In genomic region chr2:136243638-136244557, GRCh38 we compare ENCODE assay signal across 22 cellular contexts.
A peak's percentile ranks its signal among the peaks of the same experiment; 100 is the strongest.
DNase-seq lines count a peak whose midpoint lies in the region; ATAC-seq, FAIRE-seq and TF ChIP-seq lines count a peak whose summit lies in the region.
"Had no signal": no experiment of that assay in that cellular context is flagged by ENCODE, and none has a peak within 500 bp of the region (broad histone marks: within the 10 kb centered on the region; RNA-seq: fewer than 3 reads in every experiment).

No MANE protein-coding gene starts in this region.

- H3K27ac ChIP-seq in BLaER1: peak overlapping the region; percentile 90
- no peak overlapping the region for H3K27ac ChIP-seq in DOHH2 (ENCODE audit: low read depth, low read length)
- H3K27ac ChIP-seq in GM12878 (ENCODE audit: control insufficient read depth, insufficient read depth): no peak overlapping the region
- H3K27ac ChIP-seq in MM.1S (ENCODE audit: low read length): no peak overlapping the region
- no peak overlapping the region for H3K27ac ChIP-seq in hepatocyte

- peaks cover 100% of the 10 kb centered on the region for H3K4me1 ChIP-seq in BLaER1
- peaks cover 98% of the 10 kb centered on the region for H3K4me1 ChIP-seq in DOHH2 (ENCODE audit: control insufficient read depth, low read length)
- peaks cover 11% of the 10 kb centered on the region for H3K4me1 ChIP-seq in GM12878 (ENCODE audit: control insufficient read depth, insufficient read depth, low read length)
- peaks cover 7% of the 10 kb centered on the region for H3K4me1 ChIP-seq in MM.1S (ENCODE audit: low read length)
- no peaks in the 10 kb centered on the region for H3K4me1 ChIP-seq in hepatocyte (ENCODE audit: insufficient read depth)
- H3K4me1 ChIP-seq: HAP-1 had no signal

- peaks cover 21% of the 10 kb centered on the region for H3F3A ChIP-seq in DOHH2 (ENCODE audit: control insufficient read depth, insufficient read depth)
- no peaks in the 10 kb centered on the region for H3F3A ChIP-seq in MM.1S (ENCODE audit: insufficient read depth, low read length)

- peak overlapping the region; percentile 92 to 94 for H3K27ac Mint-ChIP-seq in natural killer cell treated with Interleukin-12 subunit alpha and Interleukin-12 subunit beta and Interleukin-15 and Interleukin-18, amount 100 ng/mL, for 72 hours
- H3K27ac Mint-ChIP-seq: activated naive CD4-positive, alpha-beta T cell treated with anti-CD3 and anti-CD28 coated beads, Interleukin-2, amount 10 ng/mL, durations not matched to agents 7 days and 5 days had no signal

- no peaks in the 10 kb centered on the region for H3K36me3 Mint-ChIP-seq in natural killer cell treated with Interleukin-12 subunit alpha and Interleukin-12 subunit beta and Interleukin-15 and Interleukin-18, amount 100 ng/mL, for 72 hours

- BruUV-seq in GM12878 (replicated peaks; lab: Mats Ljungman, UMichigan): no TSS peak

- CTCF ChIA-PET in GM12878 (lab: Yijun Ruan, JAX): no interaction called here

- no peak for DNase-seq in GM12878 (ENCODE audit: low read depth, low spot score)
- no peak for DNase-seq in natural killer cell treated with Interleukin-12 subunit alpha and Interleukin-12 subunit beta and Interleukin-15 and Interleukin-18, amount 100 ng/mL, for 72 hours (ENCODE audit: low spot score)
- DNase-seq in MM.1S: no peak
- DNase-seq in HuH-7 (ENCODE audit: low spot score): no peak
- DNase-seq in hepatocyte (ENCODE audit: low spot score): no peak
- no peak for DNase-seq in SIG-M5 (lab: John Stamatoyannopoulos, UW)
- DNase-seq: activated CD4-positive, alpha-beta T cell treated with anti-CD3 and anti-CD28 coated beads, Interleukin-2, amount 50 U/mL, for 1 hour; activated naive CD4-positive, alpha-beta T cell treated with anti-CD3 and anti-CD28 coated beads, Interleukin-2, amount 10 ng/mL, durations not matched to agents 7 days and 5 days; activated T-cell treated with anti-CD3 and anti-CD28 coated beads for 4 hours; effector CD4-positive, alpha-beta T cell; KG1; kidney glomerular epithelial cell; NCI-H1092 treated with DMSO at 0.1 percent for 48 hours; NCI-H2029; RPMI8226; stimulated activated CD4-positive, alpha-beta T cell treated with anti-CD3 and anti-CD28 coated beads, Interleukin-4, amount 100 ng/mL, for 4 hours had no signal

- peaks cover 33 to 35% of the 10 kb centered on the region in 2 donors for H3K4me1 Mint-ChIP-seq in natural killer cell treated with Interleukin-12 subunit alpha and Interleukin-12 subunit beta and Interleukin-15 and Interleukin-18, amount 100 ng/mL, for 72 hours (ENCODE audit: low read depth in 2 of 2)

- H3K36me3 ChIP-seq in BLaER1 (no peaks in the 10 kb centered on the region), DOHH2 (ENCODE audit: control insufficient read depth, low read length) (peaks cover 12% of the 10 kb centered on the region), GM12878 (ENCODE audit: control insufficient read depth in 2 of 2, insufficient read depth in 2 of 2, low read length in 1 of 2) (no peaks in the 10 kb centered on the region), MM.1S (replicated peaks; ENCODE audit: insufficient read depth, low read length) (no peaks in the 10 kb centered on the region), hepatocyte (replicated peaks; ENCODE audit: insufficient read depth, low read depth) (no peaks in the 10 kb centered on the region)
- H3K36me3 ChIP-seq: HAP-1 had no signal

- POLR2A ChIA-PET in GM12878 (lab: Charles Lee): interaction anchor here (0.6 to 5.9 kb wide), 3 partner anchors 12 to 76 kb away, joined by 5 to 47 read pairs (median 27); no protein-coding TSS in a partner anchor

- H4K20me1 ChIP-seq in BLaER1: no peaks in the 10 kb centered on the region
- no peaks in the 10 kb centered on the region for H4K20me1 ChIP-seq in DOHH2 (ENCODE audit: control insufficient read depth, insufficient read depth, low read depth, low read length)
- H4K20me1 ChIP-seq in GM12878 (ENCODE audit: control insufficient read depth, insufficient read depth): no peaks in the 10 kb centered on the region
- H4K20me1 ChIP-seq in MM.1S (ENCODE audit: insufficient read depth, low read length): no peaks in the 10 kb centered on the region
- H4K20me1 ChIP-seq in hepatocyte (ENCODE audit: insufficient read depth, poor library complexity, severe bottlenecking): no peaks in the 10 kb centered on the region

- no peaks in the 10 kb centered on the region for H3K27me3 ChIP-seq in BLaER1
- no peaks in the 10 kb centered on the region for H3K27me3 ChIP-seq in DOHH2 (ENCODE audit: control insufficient read depth, low read length)
- 0 out of 4 replicates have a peak, but pooled peaks cover 0 to 2% of the 10 kb centered on the region in 2 experiments for H3K27me3 ChIP-seq in GM12878 (replicated peaks in 1 of 2; ENCODE audit: control insufficient read depth in 2 of 2, insufficient read depth in 2 of 2, low read length in 1 of 2)
- H3K27me3 ChIP-seq in MM.1S (replicated peaks; ENCODE audit: insufficient read depth, low read length): no peaks in the 10 kb centered on the region
- no peaks in the 10 kb centered on the region for H3K27me3 ChIP-seq in hepatocyte

- H3K79me2 ChIP-seq in DOHH2 (ENCODE audit: control insufficient read depth, low read length) (no peaks in the 10 kb centered on the region), GM12878 (ENCODE audit: control insufficient read depth, insufficient read depth, low read length) (no peaks in the 10 kb centered on the region), MM.1S (ENCODE audit: low read length) (no peaks in the 10 kb centered on the region), hepatocyte (no peaks in the 10 kb centered on the region)

- H3K9me3 Mint-ChIP-seq in natural killer cell treated with Interleukin-12 subunit alpha and Interleukin-12 subunit beta and Interleukin-15 and Interleukin-18, amount 100 ng/mL, for 72 hours: no peaks in the 10 kb centered on the region
- H3K9me3 Mint-ChIP-seq: activated naive CD4-positive, alpha-beta T cell treated with anti-CD3 and anti-CD28 coated beads, Interleukin-2, amount 10 ng/mL, durations not matched to agents 7 days and 5 days had no signal

- H3K27me3 Mint-ChIP-seq in natural killer cell treated with Interleukin-12 subunit alpha and Interleukin-12 subunit beta and Interleukin-15 and Interleukin-18, amount 100 ng/mL, for 72 hours: no peaks in the 10 kb centered on the region

- H2AFZ ChIP-seq in GM12878 (ENCODE audit: control insufficient read depth, low read depth, low read length): no peak overlapping the region
- H2AFZ ChIP-seq in MM.1S (ENCODE audit: low read length): no peak overlapping the region
- H2AFZ ChIP-seq in hepatocyte: no peak overlapping the region

- TF ChIP-seq CTCF in DOHH2 (IDR thresholded peaks at IDR 0.05; ENCODE audit: low read depth, low read length, poor library complexity, severe bottlenecking) (no peak), GM12878 (IDR thresholded peaks at IDR 0.05 in 2 of 3, conservative IDR thresholded peaks at IDR 0.05 in 1 of 3; ENCODE audit: control insufficient read depth in 2 of 3, extremely low read depth in 1 of 3, insufficient read depth in 1 of 3, low read depth in 3 of 3, low read length in 3 of 3) (no peak), MM.1S (IDR thresholded peaks at IDR 0.05; ENCODE audit: low read length) (no peak), hepatocyte (IDR thresholded peaks at IDR 0.05; ENCODE audit: poor library complexity) (no peak)

- RAD21 ChIA-PET in GM12878 (lab: Charles Lee; ENCODE audit: unreplicated experiment): interaction anchor here (1.0 to 6.6 kb wide), 7 partner anchors 12 to 309 kb away, joined by 3 to 57 read pairs (median 3); no protein-coding TSS in a partner anchor

- no peak for TF ChIP-seq EP300 in GM12878 (IDR thresholded peaks at IDR 0.05; ENCODE audit: borderline replicate concordance in 1 of 2, control insufficient read depth in 1 of 2, low read depth in 2 of 2, low read length in 2 of 2)

- 0 out of 2 replicates have a peak overlapping the region, but pooled peaks have one; percentile 26 for H3K9ac ChIP-seq in BLaER1
- H3K9ac ChIP-seq in GM12878 (ENCODE audit: control insufficient read depth, insufficient read depth, low read length): no peak overlapping the region
- H3K9ac ChIP-seq in MM.1S (ENCODE audit: low read length): no peak overlapping the region

- H3K4me3 ChIP-seq in BLaER1 (no peak overlapping the region), DOHH2 (ENCODE audit: low read length) (no peak overlapping the region), GM12878 (no peak overlapping the region), MM.1S (ENCODE audit: low read length) (no peak overlapping the region), hepatocyte (no peak overlapping the region)
- H3K4me3 ChIP-seq: HAP-1 had no signal

- no peaks in the 10 kb centered on the region for H3K9me2 ChIP-seq in DOHH2 (replicated peaks; ENCODE audit: control insufficient read depth, low read length)
- H3K9me2 ChIP-seq in MM.1S (replicated peaks; ENCODE audit: insufficient read depth, low read length): no peaks in the 10 kb centered on the region
- no peaks in the 10 kb centered on the region for H3K9me2 ChIP-seq in hepatocyte (replicated peaks; ENCODE audit: insufficient read depth)

- SMC1A ChIA-PET in GM12878 (lab: Charles Lee; ENCODE audit: uncharacterized antibody, unreplicated experiment): interaction anchor here (1.0 to 5.9 kb wide), 9 partner anchors 11 to 187 kb away, joined by 3 to 41 read pairs (median 7); no protein-coding TSS in a partner anchor

- H3K9me3 ChIP-seq in BLaER1: no peaks in the 10 kb centered on the region
- H3K9me3 ChIP-seq in DOHH2 (ENCODE audit: control insufficient read depth, insufficient read depth, low read length): no peaks in the 10 kb centered on the region
- H3K9me3 ChIP-seq in GM12878 (replicated peaks; ENCODE audit: control insufficient read depth, insufficient read depth, low read length): no peaks in the 10 kb centered on the region
- H3K9me3 ChIP-seq in MM.1S (replicated peaks; ENCODE audit: insufficient read depth, low read length): no peaks in the 10 kb centered on the region
- H3K9me3 ChIP-seq in hepatocyte (ENCODE audit: low read depth): no peaks in the 10 kb centered on the region
- H3K9me3 ChIP-seq: HAP-1 had no signal

- FAIRE-seq in GM12878 (lab: Jason Lieb, UNC): no peak
- FAIRE-seq: astrocyte, frontal cortex had no signal

- no peak overlapping the region for H3K4me3 Mint-ChIP-seq in natural killer cell treated with Interleukin-12 subunit alpha and Interleukin-12 subunit beta and Interleukin-15 and Interleukin-18, amount 100 ng/mL, for 72 hours
- H3K4me3 Mint-ChIP-seq: activated naive CD4-positive, alpha-beta T cell treated with anti-CD3 and anti-CD28 coated beads, Interleukin-2, amount 10 ng/mL, durations not matched to agents 7 days and 5 days; neural crest cell had no signal

- H3K4me2 ChIP-seq in BLaER1 (peak overlapping the region; percentile 86), DOHH2 (ENCODE audit: low read length) (peak overlapping the region; percentile 12; the same call in 1 of the 2 replicates), GM12878 (ENCODE audit: control insufficient read depth, insufficient read depth) (no peak overlapping the region), MM.1S (ENCODE audit: low read depth, low read length) (no peak overlapping the region), hepatocyte (no peak overlapping the region)

- in situ Hi-C loops in GM12878 (cut with MboI): no loop called here

- WGBS in GM12878 (ENCODE audit: insufficient coverage, insufficient replicate concordance, low lambda C conversion rate, missing lambda C conversion rate): 62% methylated on average over 16 of the region's 16 CpGs
- 84% methylated on average over 16 of the region's 16 CpGs for WGBS in hepatocyte (ENCODE audit: low lambda C conversion rate, missing lambda C conversion rate)

- TF ChIP-seq POLR2A in GM12878 (IDR thresholded peaks at IDR 0.05; ENCODE audit: low read depth, low read length): no peak

- ATAC-seq in GM12878: no peak
- no peak for ATAC-seq in natural killer cell treated with Interleukin-12 subunit alpha and Interleukin-12 subunit beta and Interleukin-15 and Interleukin-18, amount 100 ng/mL, for 72 hours

- intact Hi-C loops in GM12878 (cut with micrococcal nuclease; ENCODE audit: unreplicated experiment): no loop called here

- no peak for TF ChIP-seq RAD21 in GM12878 (IDR thresholded peaks at IDR 0.05; ENCODE audit: insufficient read depth, low read depth, low read length)

Comparison
In these comparisons a context has a peak if more than half of its experiments do, and no peak if none do; other contexts are left out.
1. H3K4me2 ChIP-seq: peak in BLaER1 (single experiment) and DOHH2 (single experiment); none in GM12878 (single experiment), MM.1S (single experiment) and hepatocyte (single experiment).